Comparison of ENCODE assay signal across 18 cellular contexts in genomic region chr5:168765220-168766037, GRCh38.
A peak's percentile ranks its signal among the peaks of the same experiment; 100 is the strongest.
DNase-seq lines count a peak whose midpoint lies in the region; ATAC-seq, FAIRE-seq and TF ChIP-seq lines count a peak whose summit lies in the region.
"Had no signal": no experiment of that assay in that cellular context is flagged by ENCODE, and none has a peak within 500 bp of the region (broad histone marks: within the 10 kb centered on the region; RNA-seq: fewer than 3 reads in every experiment).

No MANE protein-coding gene starts in this region.

- H3K27ac ChIP-seq in hepatocyte, result peak overlapping the region; percentile 37
- H3K27ac ChIP-seq: 22Rv1, Peyer's patch, thyroid gland had no signal

- WGBS in hepatocyte (ENCODE audit: low lambda C conversion rate, missing lambda C conversion rate), result 50% methylated on average over 18 of the region's 18 CpGs

- no peaks in the 10 kb centered on the region for H4K20me1 ChIP-seq in hepatocyte (ENCODE audit: insufficient read depth, poor library complexity, severe bottlenecking)

- H3K9me3 ChIP-seq in adipocyte (ENCODE audit: control insufficient read depth, low read length), result no peaks in the 10 kb centered on the region
- no peaks in the 10 kb centered on the region for H3K9me3 ChIP-seq in hepatocyte (ENCODE audit: low read depth)
- H3K9me3 ChIP-seq: HAP-1, Peyer's patch, thyroid gland had no signal

- no peaks in the 10 kb centered on the region for H3K9me2 ChIP-seq in hepatocyte (replicated peaks; ENCODE audit: insufficient read depth)

- H3K4me1 ChIP-seq in adipocyte (ENCODE audit: control insufficient read depth, insufficient read depth, low read length), result peaks cover 17% of the 10 kb centered on the region
- H3K4me1 ChIP-seq in hepatocyte (ENCODE audit: insufficient read depth), result peaks cover 3% of the 10 kb centered on the region
- H3K4me1 ChIP-seq: HAP-1, Peyer's patch had no signal

- no peak overlapping the region for H2AFZ ChIP-seq in hepatocyte

- H3K79me2 ChIP-seq in hepatocyte, result no peaks in the 10 kb centered on the region

- DNase-seq in NCI-H748 (lab: John Stamatoyannopoulos, UW; ENCODE audit: unreplicated experiment), result peak; percentile 15
- DNase-seq in NCI-H748 treated with DMSO at 0.1 percent for 48 hours (lab: John Stamatoyannopoulos, UW), result no peak
- no peak for DNase-seq in adipocyte (ENCODE audit: low read depth)
- peak; percentile 79 for DNase-seq in hepatocyte (ENCODE audit: low spot score)
- DNase-seq in urothelium cell line (ENCODE audit: low spot score), result peak; percentile 82
- no peak for DNase-seq in NCI-H2029 treated with DMSO at 0.1 percent for 48 hours (lab: John Stamatoyannopoulos, UW)
- DNase-seq: activated CD8-positive, alpha-beta T cell treated with anti-CD3 and anti-CD28 coated beads, Interleukin-2, amount 10 ng/mL, durations not matched to agents 7 days and 5 days; naive thymus-derived CD4-positive, alpha-beta T cell; NCI-H2081; Peyer's patch; T-helper 9 cell had no signal

- peak; percentile 65 for FAIRE-seq in urothelium cell line (lab: Jason Lieb, UNC)
- FAIRE-seq: D721Med, GM12892 had no signal

- no peaks in the 10 kb centered on the region for H3K27me3 ChIP-seq in adipocyte (replicated peaks; ENCODE audit: control insufficient read depth, insufficient read depth, low read length)
- no peaks in the 10 kb centered on the region for H3K27me3 ChIP-seq in hepatocyte
- H3K27me3 ChIP-seq: Peyer's patch, thyroid gland had no signal

- H3K4me2 ChIP-seq in hepatocyte, result peak overlapping the region; percentile 31

- no peak overlapping the region for H3K9ac ChIP-seq in adipocyte (ENCODE audit: low read length)

- H3K36me3 ChIP-seq in adipocyte (ENCODE audit: control insufficient read depth, insufficient read depth, low read length, severe bottlenecking) (peaks cover 60% of the 10 kb centered on the region), hepatocyte (replicated peaks; ENCODE audit: insufficient read depth, low read depth) (no peaks in the 10 kb centered on the region)
- H3K36me3 ChIP-seq: HAP-1, Peyer's patch, thyroid gland had no signal

- no peak for TF ChIP-seq CTCF in hepatocyte (IDR thresholded peaks at IDR 0.05; ENCODE audit: poor library complexity)

- H3K4me3 ChIP-seq in adipocyte (ENCODE audit: low read length), result peak overlapping the region; percentile 29
- H3K4me3 ChIP-seq in hepatocyte, result no peak overlapping the region
- H3K4me3 ChIP-seq: HAP-1, Peyer's patch, thyroid gland had no signal

- ATAC-seq in HG02938 (IDR thresholded peaks at IDR 0.05; ENCODE audit: unreplicated experiment), result no peak
- no peak for ATAC-seq in HG03342 (IDR thresholded peaks at IDR 0.05; ENCODE audit: unreplicated experiment)
- ATAC-seq: activated CD8-positive, alpha-beta T cell treated with anti-CD3 and anti-CD28 coated beads, Interleukin-2, amount 10 ng/mL, durations not matched to agents 7 days and 5 days; naive thymus-derived CD4-positive, alpha-beta T cell had no signal

Comparison
In these comparisons a context has a peak if more than half of its experiments do, and no peak if none do; other contexts are left out.
1. DNase-seq: peak in NCI-H748 (single experiment), hepatocyte (single experiment) and urothelium cell line (single experiment); none in NCI-H748 treated with DMSO at 0.1 percent for 48 hours (single experiment), adipocyte (single experiment) and NCI-H2029 treated with DMSO at 0.1 percent for 48 hours (single experiment).